ENCODE assay signal across 2 cellular contexts in genomic region chr4:4592414-4592813, GRCh38.
TF ChIP-seq lines count a peak whose summit lies in the region.

No MANE protein-coding gene starts in this region.

TF ChIP-seq in HepG2, 621 proteins besides CTCF, POLR2A, EP300 and RAD21:
- TF ChIP-seq ZNF12 (CRISPR knock-in tag; IDR thresholded peaks at IDR 0.05), result peak; percentile 96
- no peak for TF ChIP-seq MLXIP (CRISPR knock-in tag; IDR thresholded peaks at IDR 0.05; ENCODE audit: borderline replicate concordance)

TF ChIP-seq in K562, 482 proteins besides CTCF, POLR2A, EP300 and RAD21:
- TF ChIP-seq ZNF785 (CRISPR knock-in tag; IDR thresholded peaks at IDR 0.05) (no peak), ZNF12 (CRISPR knock-in tag; IDR thresholded peaks at IDR 0.05) (peak; percentile 90)
